Comparison of ENCODE assay signal across 22 cellular contexts in genomic region chr10:128031216-128031615, GRCh38.
"Had no signal": no experiment of that assay in that cellular context is flagged by ENCODE, and none has a peak within 500 bp of the region (broad histone marks: within the 10 kb centered on the region; RNA-seq: fewer than 3 reads in every experiment).

No MANE protein-coding gene starts in this region.

- H3K27ac ChIP-seq: heart left ventricle, pancreas, psoas muscle, skin epidermis, suprapubic skin, thyroid gland had no signal

- H3K27me3 ChIP-seq: heart left ventricle, suprapubic skin, thyroid gland had no signal

- H3K27me3 Mint-ChIP-seq: naive thymus-derived CD8-positive, alpha-beta T cell had no signal

- H3K36me3 Mint-ChIP-seq: naive thymus-derived CD8-positive, alpha-beta T cell; type B pancreatic cell had no signal

- H3K4me1 ChIP-seq: pancreas, psoas muscle, suprapubic skin, thyroid gland had no signal

- H3K27ac Mint-ChIP-seq: effector memory CD8-positive, alpha-beta T cell; type B pancreatic cell had no signal

- H3K9me3 Mint-ChIP-seq: effector memory CD8-positive, alpha-beta T cell; naive thymus-derived CD8-positive, alpha-beta T cell; type B pancreatic cell had no signal

- H3K36me3 ChIP-seq: heart left ventricle, pancreas, suprapubic skin, thyroid gland had no signal

- H3K4me3 Mint-ChIP-seq: effector memory CD8-positive, alpha-beta T cell; naive thymus-derived CD8-positive, alpha-beta T cell; type B pancreatic cell had no signal

- ATAC-seq: effector memory CD8-positive, alpha-beta T cell; heart left ventricle; mucosa of descending colon; naive thymus-derived CD8-positive, alpha-beta T cell; pancreas; psoas muscle; sciatic nerve had no signal

- H3K4me3 ChIP-seq: heart left ventricle, mucosa of descending colon, pancreas, psoas muscle, skin epidermis, suprapubic skin, thyroid gland had no signal

- DNase-seq: central memory CD4-positive, alpha-beta T cell; cortex of kidney; effector memory CD8-positive, alpha-beta T cell; erythroblast; foreskin melanocyte; heart left ventricle; hypothalamus; kidney glomerular epithelial cell; mammary epithelial cell; mucosa of descending colon; naive thymus-derived CD8-positive, alpha-beta T cell; nucleus accumbens; pancreas; psoas muscle; retina; stimulated activated CD4-positive, alpha-beta T cell treated with anti-CD3 and anti-CD28 coated beads, Interleukin-12 subunit alpha, Interleukin-12 subunit beta, amount 100 ng/mL, for 4 hours; stimulated activated naive CD4-positive, alpha-beta T cell; thyroid gland had no signal

- H3K9me3 ChIP-seq: heart left ventricle, mucosa of descending colon, pancreas, psoas muscle, suprapubic skin, thyroid gland had no signal
